In the genomic region with DNA sequence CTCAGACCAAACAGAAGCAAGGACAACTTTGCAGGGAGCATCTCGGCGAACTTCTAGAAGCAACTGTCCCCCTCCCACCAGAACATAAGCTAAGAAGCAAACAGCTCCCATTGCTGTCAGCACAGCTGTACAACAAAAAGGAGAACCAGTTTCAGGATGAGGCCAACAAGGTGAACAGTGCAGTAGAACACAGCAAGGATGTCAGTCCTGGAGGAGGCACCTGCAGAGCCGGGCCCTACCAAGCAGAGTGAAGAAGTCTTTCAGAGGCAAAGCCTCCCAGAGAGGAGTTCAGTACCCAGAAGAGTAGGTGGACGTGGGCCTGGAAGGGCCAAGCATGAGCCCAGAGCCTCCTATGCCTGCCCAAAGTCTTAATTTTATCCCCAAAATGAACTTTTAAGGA, we compare ENCODE assay signal across 1 cellular context.
TF ChIP-seq lines count a peak whose summit lies in the region.

No MANE protein-coding gene starts in this region.

TF ChIP-seq in GM12878, 131 proteins besides CTCF, POLR2A, EP300 and RAD21:
- TF ChIP-seq CHD2 (IDR thresholded peaks at IDR 0.05; ENCODE audit: borderline replicate concordance, low read depth, low read length): no peak
- no peak for TF ChIP-seq RBBP5 (conservative IDR thresholded peaks at IDR 0.05)
- TF ChIP-seq KDM1A (IDR thresholded peaks at IDR 0.05; ENCODE audit: borderline replicate concordance): no peak
- no peak for TF ChIP-seq BMI1 (IDR thresholded peaks at IDR 0.05; ENCODE audit: borderline replicate concordance)
- TF ChIP-seq, protein P1, sequence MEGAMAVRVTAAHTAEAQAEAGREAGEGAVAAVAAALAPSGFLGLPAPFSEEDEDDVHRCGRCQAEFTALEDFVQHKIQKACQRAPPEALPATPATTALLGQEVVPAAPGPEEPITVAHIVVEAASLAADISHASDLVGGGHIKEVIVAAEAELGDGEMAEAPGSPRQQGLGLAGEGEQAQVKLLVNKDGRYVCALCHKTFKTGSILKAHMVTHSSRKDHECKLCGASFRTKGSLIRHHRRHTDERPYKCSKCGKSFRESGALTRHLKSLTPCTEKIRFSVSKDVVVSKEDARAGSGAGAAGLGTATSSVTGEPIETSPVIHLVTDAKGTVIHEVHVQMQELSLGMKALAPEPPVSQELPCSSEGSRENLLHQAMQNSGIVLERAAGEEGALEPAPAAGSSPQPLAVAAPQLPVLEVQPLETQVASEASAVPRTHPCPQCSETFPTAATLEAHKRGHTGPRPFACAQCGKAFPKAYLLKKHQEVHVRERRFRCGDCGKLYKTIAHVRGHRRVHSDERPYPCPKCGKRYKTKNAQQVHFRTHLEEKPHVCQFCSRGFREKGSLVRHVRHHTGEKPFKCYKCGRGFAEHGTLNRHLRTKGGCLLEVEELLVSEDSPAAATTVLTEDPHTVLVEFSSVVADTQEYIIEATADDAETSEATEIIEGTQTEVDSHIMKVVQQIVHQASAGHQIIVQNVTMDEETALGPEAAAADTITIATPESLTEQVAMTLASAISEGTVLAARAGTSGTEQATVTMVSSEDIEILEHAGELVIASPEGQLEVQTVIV (IDR thresholded peaks at IDR 0.05; ENCODE audit: borderline replicate concordance, partially characterized antibody): no peak
- no peak for TF ChIP-seq SPI1 (IDR thresholded peaks at IDR 0.05; ENCODE audit: borderline replicate concordance, insufficient read depth, low read depth, low read length)
- TF ChIP-seq, protein P2, sequence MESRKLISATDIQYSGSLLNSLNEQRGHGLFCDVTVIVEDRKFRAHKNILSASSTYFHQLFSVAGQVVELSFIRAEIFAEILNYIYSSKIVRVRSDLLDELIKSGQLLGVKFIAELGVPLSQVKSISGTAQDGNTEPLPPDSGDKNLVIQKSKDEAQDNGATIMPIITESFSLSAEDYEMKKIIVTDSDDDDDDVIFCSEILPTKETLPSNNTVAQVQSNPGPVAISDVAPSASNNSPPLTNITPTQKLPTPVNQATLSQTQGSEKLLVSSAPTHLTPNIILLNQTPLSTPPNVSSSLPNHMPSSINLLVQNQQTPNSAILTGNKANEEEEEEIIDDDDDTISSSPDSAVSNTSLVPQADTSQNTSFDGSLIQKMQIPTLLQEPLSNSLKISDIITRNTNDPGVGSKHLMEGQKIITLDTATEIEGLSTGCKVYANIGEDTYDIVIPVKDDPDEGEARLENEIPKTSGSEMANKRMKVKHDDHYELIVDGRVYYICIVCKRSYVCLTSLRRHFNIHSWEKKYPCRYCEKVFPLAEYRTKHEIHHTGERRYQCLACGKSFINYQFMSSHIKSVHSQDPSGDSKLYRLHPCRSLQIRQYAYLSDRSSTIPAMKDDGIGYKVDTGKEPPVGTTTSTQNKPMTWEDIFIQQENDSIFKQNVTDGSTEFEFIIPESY (IDR thresholded peaks at IDR 0.05): no peak
- no peak for TF ChIP-seq NFXL1 (IDR thresholded peaks at IDR 0.05; ENCODE audit: borderline replicate concordance)
- TF ChIP-seq TCF7 (IDR thresholded peaks at IDR 0.05; ENCODE audit: borderline replicate concordance): no peak
- no peak for TF ChIP-seq FOXK2 (IDR thresholded peaks at IDR 0.05)
- TF ChIP-seq SIN3A (IDR thresholded peaks at IDR 0.05; ENCODE audit: low read depth, low read length): no peak
- no peak for TF ChIP-seq MYC (IDR thresholded peaks at IDR 0.05; ENCODE audit: insufficient read depth, insufficient read length, insufficient replicate concordance, low read length, severe bottlenecking)
- no peak for TF ChIP-seq ZNF274 (IDR thresholded peaks at IDR 0.05; ENCODE audit: insufficient read depth, insufficient read length)
- no peak for TF ChIP-seq ZBED1 (IDR thresholded peaks at IDR 0.05; ENCODE audit: borderline replicate concordance)
- no peak for TF ChIP-seq NR2F1 (conservative IDR thresholded peaks at IDR 0.05)
- TF ChIP-seq HDAC6 (IDR thresholded peaks at IDR 0.05; ENCODE audit: unreplicated experiment): no peak
- TF ChIP-seq TCF3 (IDR thresholded peaks at IDR 0.05; ENCODE audit: borderline replicate concordance, insufficient read depth, low read depth, low read length): no peak
TF ChIP-seq in GM12878: peak in this region for 0.
